16 cellular contexts compared by ENCODE assay signal in the genomic region with DNA sequence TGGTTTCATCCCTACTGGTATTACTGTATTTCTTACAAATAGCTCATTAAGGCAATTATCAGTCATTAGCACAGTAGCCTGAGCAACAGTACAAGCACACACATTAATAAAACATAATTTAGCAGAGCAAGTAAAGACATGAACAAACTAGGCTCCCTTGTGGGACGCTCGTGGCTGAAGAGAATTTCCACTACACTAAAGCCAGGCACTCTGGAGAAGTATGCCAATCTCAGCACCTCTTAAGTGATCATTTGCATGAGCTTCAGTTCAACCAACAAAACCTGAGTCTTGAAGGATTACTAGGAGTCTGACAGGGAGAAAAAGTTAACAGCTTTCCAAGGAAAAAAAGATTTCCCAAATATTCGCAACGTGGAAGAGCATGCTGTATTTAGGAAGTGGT.
DNase-seq lines count a peak whose midpoint lies in the region; ATAC-seq and TF ChIP-seq lines count a peak whose summit lies in the region.
"Had no signal": no experiment of that assay in that cellular context is flagged by ENCODE, and none has a peak within 500 bp of the region (broad histone marks: within the 10 kb centered on the region; RNA-seq: fewer than 3 reads in every experiment).

No MANE protein-coding gene starts in this region.

- H3K36me3 Mint-ChIP-seq in brain, result peaks cover 18% of the 10 kb centered on the region
- no peaks in the 10 kb centered on the region for H3K36me3 Mint-ChIP-seq in CD8-positive, alpha-beta memory T cell
- H3K36me3 Mint-ChIP-seq: activated naive CD8-positive, alpha-beta T cell treated with anti-CD3 and anti-CD28 coated beads, Interleukin-2, amount 10 ng/mL, durations not matched to agents 7 days and 5 days had no signal

- TF ChIP-seq CTCF in brain (conservative IDR thresholded peaks at IDR 0.05) (no peak), left lung (IDR thresholded peaks at IDR 0.05) (no peak)

- H3K4me1 ChIP-seq in left lung (peaks cover 0 to 3% of the 10 kb centered on the region in 2 donors), stomach smooth muscle (ENCODE audit: control insufficient read depth, insufficient read depth, low read length) (peaks cover 21% of the 10 kb centered on the region)
- H3K4me1 ChIP-seq in CD8-positive, alpha-beta memory T cell (ENCODE audit: insufficient read depth, low read length), result no peaks in the 10 kb centered on the region

- peak; percentile 75 for DNase-seq in NCI-H1105 (lab: John Stamatoyannopoulos, UW)
- DNase-seq in left lung, result no peak
- no peak for DNase-seq in midbrain (lab: John Stamatoyannopoulos, UW)
- no peak for DNase-seq in islet precursor cell
- DNase-seq in CD8-positive, alpha-beta memory T cell, result no peak
- DNase-seq in erythroblast (lab: John Stamatoyannopoulos, UW), result no peak
- DNase-seq: activated CD4-positive, alpha-beta T cell treated with anti-CD3 and anti-CD28 coated beads, Interleukin-2, amount 10 ng/mL, durations not matched to agents 7 days and 5 days; activated naive CD8-positive, alpha-beta T cell treated with anti-CD3 and anti-CD28 coated beads, Interleukin-2, amount 10 ng/mL, durations not matched to agents 7 days and 5 days; activated T-cell treated with anti-CD3 and anti-CD28 coated beads, Interleukin-2, amount 50 U/mL, for 1 hour; head of caudate nucleus; NCI-H1092; stimulated activated CD4-positive, alpha-beta T cell treated with anti-CD3 and anti-CD28 coated beads, Interleukin-12 subunit alpha, Interleukin-12 subunit beta, amount 100 ng/mL, for 4 hours; stimulated activated naive CD4-positive, alpha-beta T cell treated with Interleukin-2 at 50 U/mL for 16 hours had no signal

- intact Hi-C loops in left lung (cut with DNase I), result no loop called here

- no peak overlapping the region for H3K9ac ChIP-seq in stomach smooth muscle (ENCODE audit: low read length in 2 of 2)

- H3K4me1 Mint-ChIP-seq in brain, result peaks cover 34% of the 10 kb centered on the region
- no peaks in the 10 kb centered on the region for H3K4me1 Mint-ChIP-seq in CD8-positive, alpha-beta memory T cell
- H3K4me1 Mint-ChIP-seq: activated CD4-positive, alpha-beta T cell treated with anti-CD3 and anti-CD28 coated beads, Interleukin-2, amount 10 ng/mL, durations not matched to agents 7 days and 5 days; activated naive CD8-positive, alpha-beta T cell treated with anti-CD3 and anti-CD28 coated beads, Interleukin-2, amount 10 ng/mL, durations not matched to agents 7 days and 5 days had no signal

- no peaks in the 10 kb centered on the region for H3K36me3 ChIP-seq in left lung
- H3K36me3 ChIP-seq in stomach smooth muscle (ENCODE audit: control insufficient read depth in 2 of 2, insufficient read depth in 2 of 2, low read length in 2 of 2), result no peaks in the 10 kb centered on the region
- no peaks in the 10 kb centered on the region for H3K36me3 ChIP-seq in CD8-positive, alpha-beta memory T cell (ENCODE audit: insufficient read depth, low read length)

- CTCF ChIA-PET in CD8-positive, alpha-beta memory T cell (lab: Charles Lee), result no interaction called here

- POLR2A ChIA-PET in CD8-positive, alpha-beta memory T cell (lab: Charles Lee), result no interaction called here

- H3K9me3 Mint-ChIP-seq in brain, result peaks cover 0 to 5% (median 3%) of the 10 kb centered on the region in 5 experiments
- peaks cover 2 to 16% (median 5%) of the 10 kb centered on the region in 5 donors for H3K9me3 Mint-ChIP-seq in CD8-positive, alpha-beta memory T cell

- TF ChIP-seq POLR2A in erythroblast (IDR thresholded peaks at IDR 0.05; ENCODE audit: low read length), result no peak

- peak overlapping the region in 4 of 5 experiments; percentile 29 to 66 (median 57) for H3K27ac Mint-ChIP-seq in brain
- no peak overlapping the region for H3K27ac Mint-ChIP-seq in CD8-positive, alpha-beta memory T cell
- H3K27ac Mint-ChIP-seq: activated CD4-positive, alpha-beta T cell treated with anti-CD3 and anti-CD28 coated beads, Interleukin-2, amount 10 ng/mL, durations not matched to agents 7 days and 5 days; activated naive CD8-positive, alpha-beta T cell treated with anti-CD3 and anti-CD28 coated beads, Interleukin-2, amount 10 ng/mL, durations not matched to agents 7 days and 5 days had no signal

- peak overlapping the region in 1 of 2 donors; percentile 39 for H3K27ac ChIP-seq in left lung
- peak overlapping the region; percentile 60 for H3K27ac ChIP-seq in stomach smooth muscle (ENCODE audit: low read length)
- H3K27ac ChIP-seq in CD8-positive, alpha-beta memory T cell (ENCODE audit: low read depth, low read length), result no peak overlapping the region

- peak; percentile 79 for ATAC-seq in left lung

- no peaks in the 10 kb centered on the region for H3K27me3 ChIP-seq in left lung
- H3K27me3 ChIP-seq in stomach smooth muscle (ENCODE audit: control insufficient read depth in 1 of 2, insufficient read depth in 2 of 2, low read length in 2 of 2), result no peaks in the 10 kb centered on the region
- no peaks in the 10 kb centered on the region for H3K27me3 ChIP-seq in CD8-positive, alpha-beta memory T cell (ENCODE audit: insufficient read depth, low read length, poor library complexity, severe bottlenecking)

- no peaks in the 10 kb centered on the region for H3K27me3 Mint-ChIP-seq in brain
- no peaks in the 10 kb centered on the region for H3K27me3 Mint-ChIP-seq in CD8-positive, alpha-beta memory T cell
- H3K27me3 Mint-ChIP-seq: activated CD4-positive, alpha-beta T cell treated with anti-CD3 and anti-CD28 coated beads, Interleukin-2, amount 10 ng/mL, durations not matched to agents 7 days and 5 days; activated naive CD8-positive, alpha-beta T cell treated with anti-CD3 and anti-CD28 coated beads, Interleukin-2, amount 10 ng/mL, durations not matched to agents 7 days and 5 days had no signal

- peaks cover 0 to 11% of the 10 kb centered on the region in 2 donors for H3K9me3 ChIP-seq in left lung
- H3K9me3 ChIP-seq in stomach smooth muscle (ENCODE audit: control insufficient read depth in 2 of 2, low read length in 2 of 2), result no peaks in the 10 kb centered on the region
- H3K9me3 ChIP-seq in CD8-positive, alpha-beta memory T cell (ENCODE audit: low read length), result no peaks in the 10 kb centered on the region
- H3K9me3 ChIP-seq: mucosa of descending colon had no signal

- no peak overlapping the region for H3K4me3 ChIP-seq in left lung
- H3K4me3 ChIP-seq in stomach smooth muscle (ENCODE audit: low read length in 2 of 2), result no peak overlapping the region
- no peak overlapping the region for H3K4me3 ChIP-seq in CD8-positive, alpha-beta memory T cell (ENCODE audit: low read length)
- H3K4me3 ChIP-seq: mucosa of descending colon had no signal

- no peak overlapping the region for H3K4me3 Mint-ChIP-seq in brain
- H3K4me3 Mint-ChIP-seq in CD8-positive, alpha-beta memory T cell, result no peak overlapping the region
- H3K4me3 Mint-ChIP-seq: activated CD4-positive, alpha-beta T cell treated with anti-CD3 and anti-CD28 coated beads, Interleukin-2, amount 10 ng/mL, durations not matched to agents 7 days and 5 days; activated naive CD8-positive, alpha-beta T cell treated with anti-CD3 and anti-CD28 coated beads, Interleukin-2, amount 10 ng/mL, durations not matched to agents 7 days and 5 days had no signal

Comparison
In these comparisons a context has a peak if more than half of its experiments do, and no peak if none do; other contexts are left out.
1. H3K27ac Mint-ChIP-seq: peak in brain (4 of 5); none in CD8-positive, alpha-beta memory T cell (0 of 8).